Comparison of ENCODE assay signal across 10 cellular contexts in the genomic region with DNA sequence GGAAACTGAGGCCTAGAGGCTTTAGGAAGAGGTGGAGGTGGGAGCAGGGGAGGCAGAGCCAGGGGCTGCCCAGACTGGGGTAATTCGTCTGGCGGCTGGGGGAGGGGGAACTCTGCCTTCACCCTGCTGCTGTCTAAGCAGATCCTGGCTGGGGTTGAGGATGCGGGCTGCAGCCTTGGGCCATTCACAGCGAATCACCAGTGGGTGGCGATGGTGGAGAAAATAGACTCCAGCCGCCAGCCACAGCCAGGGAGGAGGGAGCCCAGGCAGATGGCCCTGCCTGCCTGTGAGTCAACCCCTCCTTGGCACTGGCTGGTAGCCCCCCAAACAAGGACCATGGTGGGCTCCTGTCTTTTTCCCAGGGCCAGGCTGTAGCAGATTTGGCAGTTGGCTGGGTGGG. TPM values are rescaled to one million over a fixed set of nuclear protein-coding genes. Genes with fewer than 3 reads are reported as not detected.
DNase-seq lines count a peak whose midpoint lies in the region; ATAC-seq, FAIRE-seq and TF ChIP-seq lines count a peak whose summit lies in the region.
"Had no signal": no experiment of that assay in that cellular context is flagged by ENCODE, and none has a peak within 500 bp of the region (broad histone marks: within the 10 kb centered on the region; RNA-seq: fewer than 3 reads in every experiment).

No MANE protein-coding gene starts in this region.

- WGBS in pancreas, 2 donors, result 81 to 83% methylated on average over 6 of the region's 6 CpGs

- CTCF ChIA-PET in HEK293T (lab: Yijun Ruan, JAX), result no interaction called here

- no peak overlapping the region for H3K4me3 Mint-ChIP-seq in stimulated activated memory B cell treated with anti-CD40 and anti-IgM and Interleukin-4, amounts not matched to agents 10 μg/mL and 1 μg/mL and 100 μg/mL, for 72 hours
- H3K4me3 Mint-ChIP-seq: IgD-negative memory B cell had no signal

- no peaks in the 10 kb centered on the region for H3K9me3 Mint-ChIP-seq in stimulated activated memory B cell treated with anti-CD40 and anti-IgM and Interleukin-4, amounts not matched to agents 10 μg/mL and 1 μg/mL and 100 μg/mL, for 72 hours
- H3K9me3 Mint-ChIP-seq: IgD-negative memory B cell had no signal

- TF ChIP-seq CTCF in pancreas (IDR thresholded peaks at IDR 0.05) (no peak), tibial artery (IDR thresholded peaks at IDR 0.05) (no peak)

- no peak overlapping the region for H3K4me3 ChIP-seq in SJCRH30
- H3K4me3 ChIP-seq in pancreas, result no peak overlapping the region
- H3K4me3 ChIP-seq in tibial artery, result no peak overlapping the region

- H3K36me3 Mint-ChIP-seq in stimulated activated memory B cell treated with anti-CD40 and anti-IgM and Interleukin-4, amounts not matched to agents 10 μg/mL and 1 μg/mL and 100 μg/mL, for 72 hours, result no peaks in the 10 kb centered on the region
- H3K36me3 Mint-ChIP-seq: IgD-negative memory B cell had no signal

- FAIRE-seq in pancreas (lab: Jason Lieb, UNC), result no peak

- H3K27me3 ChIP-seq in SJCRH30 (no peaks in the 10 kb centered on the region), pancreas (no peaks in the 10 kb centered on the region), tibial artery (peaks cover 0 to 8% of the 10 kb centered on the region in 2 donors)

- H3K27ac Mint-ChIP-seq in stimulated activated memory B cell treated with anti-CD40 and anti-IgM and Interleukin-4, amounts not matched to agents 10 μg/mL and 1 μg/mL and 100 μg/mL, for 72 hours, result no peak overlapping the region
- H3K27ac Mint-ChIP-seq: IgD-negative memory B cell had no signal

- no peaks in the 10 kb centered on the region for H3K4me1 Mint-ChIP-seq in stimulated activated memory B cell treated with anti-CD40 and anti-IgM and Interleukin-4, amounts not matched to agents 10 μg/mL and 1 μg/mL and 100 μg/mL, for 72 hours

- no peak overlapping the region for H3K27ac ChIP-seq in SJCRH30
- H3K27ac ChIP-seq in pancreas, result no peak overlapping the region
- H3K27ac ChIP-seq in tibial artery, result no peak overlapping the region

- H3K36me3 ChIP-seq in SJCRH30 (no peaks in the 10 kb centered on the region), pancreas (no peaks in the 10 kb centered on the region), tibial artery (no peaks in the 10 kb centered on the region)

- POLR2A ChIA-PET in HEK293T (lab: Yijun Ruan, JAX), result no interaction called here

- peaks cover 46% of the 10 kb centered on the region for H3K27me3 Mint-ChIP-seq in stimulated activated memory B cell treated with anti-CD40 and anti-IgM and Interleukin-4, amounts not matched to agents 10 μg/mL and 1 μg/mL and 100 μg/mL, for 72 hours

- DNase-seq in AG20443 (ENCODE audit: low spot score), result peak; percentile 54
- DNase-seq in HEK293T (ENCODE audit: extremely low spot score), result peak; percentile 67
- peak; percentile 50 to 62 for DNase-seq in SJCRH30
- DNase-seq in iPS DF 19.7 (ENCODE audit: low read depth, low spot score), result peak; percentile 28
- DNase-seq in pancreas, result no peak
- no peak for DNase-seq in tibial artery
- no peak for DNase-seq in mesenteric fat pad (ENCODE audit: low spot score)
- DNase-seq: stimulated activated naive CD4-positive, alpha-beta T cell treated with Interleukin-2 at 50 U/mL for 16 hours had no signal

- peaks cover 25% of the 10 kb centered on the region for H3K4me1 ChIP-seq in SJCRH30
- H3K4me1 ChIP-seq in pancreas, result peaks cover 0 to 8% (median 4%) of the 10 kb centered on the region in 3 donors
- H3K4me1 ChIP-seq in tibial artery, result peaks cover 0 to 17% (median 10%) of the 10 kb centered on the region in 4 donors

- no peaks in the 10 kb centered on the region for H3K9me3 ChIP-seq in SJCRH30 (replicated peaks)
- H3K9me3 ChIP-seq in pancreas, result no peaks in the 10 kb centered on the region
- no peaks in the 10 kb centered on the region for H3K9me3 ChIP-seq in tibial artery

- intact Hi-C loops in pancreas (cut with DNase I), result no loop called here
- intact Hi-C loops in tibial artery (cut with DNase I; ENCODE audit: low total_unique reads), result no loop called here

- ATAC-seq in pancreas, result no peak
- ATAC-seq in stimulated activated memory B cell treated with anti-CD40 and anti-IgM and Interleukin-4, amounts not matched to agents 10 μg/mL and 1 μg/mL and 100 μg/mL, for 72 hours, result no peak

TF ChIP-seq in HEK293T, 16 proteins besides CTCF, POLR2A, EP300 and RAD21:
- no peak for TF ChIP-seq ARNT (IDR thresholded peaks at IDR 0.05)
- TF ChIP-seq FOXK2 (IDR thresholded peaks at IDR 0.05), result no peak
- no peak for TF ChIP-seq BHLHE40 (IDR thresholded peaks at IDR 0.05; ENCODE audit: borderline replicate concordance)
- no peak for TF ChIP-seq ZNF384 (IDR thresholded peaks at IDR 0.05)
- TF ChIP-seq ELF4 (IDR thresholded peaks at IDR 0.05), result no peak
- no peak for TF ChIP-seq FOXM1 (IDR thresholded peaks at IDR 0.05; ENCODE audit: borderline replicate concordance)
- TF ChIP-seq L3MBTL2 (conservative IDR thresholded peaks at IDR 0.05), result no peak
- TF ChIP-seq CTBP1 (IDR thresholded peaks at IDR 0.05; ENCODE audit: borderline replicate concordance), result no peak

RNA-seq across cellular contexts. Expression of gene CDH5, which starts 41.7 kb away (rescaled TPM):
- total RNA-seq in SJCRH30 (2014; rRNA removed; shearing (Covaris generic)), result 0.16 and 0.25 TPM in 2 replicates
- total RNA-seq in pancreas, result 10 to 100 TPM in 1 of 6 donors, 1 to 10 TPM in 5; 3.4 to 10.2 (median 5.0) TPM
- 10 to 100 TPM in 1 of 2 donors, 1 to 10 TPM in 1; 5.5 to 10.1 TPM for polyA plus RNA-seq in pancreas
- total RNA-seq in mesenteric fat pad, result 121 TPM
- polyA plus RNA-seq: IgD-negative memory B cell had no signal

Comparison
In these comparisons a context has a peak if more than half of its experiments do, and no peak if none do; other contexts are left out.
1. DNase-seq: peak in AG20443 (single experiment), HEK293T (single experiment), SJCRH30 (2 of 2) and iPS DF 19.7 (single experiment); none in pancreas (0 of 6), tibial artery (0 of 2) and mesenteric fat pad (single experiment).
2. RNA of gene CDH5, which starts 41.7 kb away (total RNA-seq): 121 TPM in mesenteric fat pad (single experiment); 3.4 to 10.2 TPM in pancreas and 0.16 to 0.25 TPM in SJCRH30; every median in the first group is over 10 times any median in the second.